10 cellular contexts compared by ENCODE assay signal in the genomic region with DNA sequence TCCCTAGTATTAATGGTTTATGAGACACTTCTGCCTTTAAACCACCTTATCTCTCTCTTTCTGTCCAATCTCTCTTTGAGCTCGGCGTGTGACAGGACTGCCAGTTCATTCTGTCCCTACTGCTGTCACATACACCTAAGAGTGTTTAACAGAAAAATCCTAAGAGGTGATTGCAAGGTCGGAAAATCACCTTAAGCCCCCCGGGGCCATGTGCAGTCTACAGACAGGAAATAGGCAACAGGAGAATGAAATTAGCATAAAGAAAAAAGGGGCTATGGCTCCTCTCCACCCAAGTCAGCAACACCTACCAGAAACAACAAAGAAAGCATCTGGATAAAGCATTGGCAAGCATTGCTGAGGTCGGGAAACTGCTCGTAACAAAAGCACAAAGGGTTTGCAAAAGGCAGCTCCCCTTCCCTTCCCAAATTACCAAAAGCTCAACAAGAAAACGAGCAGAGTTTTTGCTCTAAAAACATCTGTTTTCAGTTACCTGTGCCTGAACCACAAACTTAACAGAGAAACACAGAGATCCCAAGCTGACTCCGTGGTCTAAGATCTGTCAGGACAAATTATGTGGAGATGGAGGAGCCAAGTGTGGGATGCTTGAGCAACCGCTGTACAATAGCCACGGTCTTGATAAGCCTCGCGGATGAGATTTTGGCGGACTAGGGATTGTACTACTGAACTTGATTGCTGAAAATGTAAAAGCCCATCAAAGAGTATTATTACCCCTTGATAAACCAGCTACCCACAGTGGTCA. TPM values are rescaled to one million over a fixed set of nuclear protein-coding genes. Genes with fewer than 3 reads are reported as not detected.
DNase-seq lines count a peak whose midpoint lies in the region; ATAC-seq lines count a peak whose summit lies in the region.
"Had no signal": no experiment of that assay in that cellular context is flagged by ENCODE, and none has a peak within 500 bp of the region (broad histone marks: within the 10 kb centered on the region; RNA-seq: fewer than 3 reads in every experiment).

No MANE protein-coding gene starts in this region.

- no peak for DNase-seq in activated CD8-positive, alpha-beta memory T cell treated with anti-CD3 and anti-CD28 coated beads, Interleukin-2, amount 10 ng/mL, durations not matched to agents 7 days and 5 days
- no peak for DNase-seq in activated CD8-positive, alpha-beta memory T cell treated with anti-CD3 and anti-CD28 coated beads, Interleukin-2, amount 50 U/mL, for 48 hours
- no peak for DNase-seq in central memory CD8-positive, alpha-beta T cell (ENCODE audit: low spot score in 2 of 2)
- DNase-seq in NCI-H2171 (lab: John Stamatoyannopoulos, UW): no peak
- DNase-seq in activated CD4-positive, alpha-beta T cell treated with anti-CD3 and anti-CD28 coated beads, Interleukin-2, amount 50 U/mL, for 1 hour: no peak
- DNase-seq: lower lobe of right lung, MV-4-11 had no signal

- H3K4me3 Mint-ChIP-seq in activated CD8-positive, alpha-beta memory T cell treated with anti-CD3 and anti-CD28 coated beads, Interleukin-2, amount 10 ng/mL, durations not matched to agents 7 days and 5 days: no peak overlapping the region
- H3K4me3 Mint-ChIP-seq in IgD-negative memory B cell: peak overlapping the region; percentile 39 to 93 (median 60)
- H3K4me3 Mint-ChIP-seq in central memory CD8-positive, alpha-beta T cell: peak overlapping the region; percentile 57
- peak overlapping the region; percentile 68 for H3K4me3 Mint-ChIP-seq in stimulated activated naive CD8-positive, alpha-beta T cell treated with anti-CD3 and anti-CD28 coated beads, Interleukin-15, Interleukin-2, amounts not matched to agents 100 ng/mL and 50 ng/mL, for 24 hours

- peaks cover 72% of the 10 kb centered on the region for H3K4me1 Mint-ChIP-seq in activated CD8-positive, alpha-beta memory T cell treated with anti-CD3 and anti-CD28 coated beads, Interleukin-2, amount 10 ng/mL, durations not matched to agents 7 days and 5 days
- peaks cover 61 to 67% (median 63%) of the 10 kb centered on the region in 3 donors for H3K4me1 Mint-ChIP-seq in IgD-negative memory B cell
- H3K4me1 Mint-ChIP-seq in central memory CD8-positive, alpha-beta T cell: peaks cover 83% of the 10 kb centered on the region
- peaks cover 85% of the 10 kb centered on the region for H3K4me1 Mint-ChIP-seq in stimulated activated naive CD8-positive, alpha-beta T cell treated with anti-CD3 and anti-CD28 coated beads, Interleukin-15, Interleukin-2, amounts not matched to agents 100 ng/mL and 50 ng/mL, for 24 hours (ENCODE audit: low read depth)

- CTCF ChIA-PET in activated CD8-positive, alpha-beta memory T cell treated with anti-CD3 and anti-CD28 coated beads, Interleukin-2, amount 10 ng/mL, durations not matched to agents 7 days and 5 days (lab: Charles Lee): no interaction called here

- peaks cover 54% of the 10 kb centered on the region for H3K36me3 Mint-ChIP-seq in activated CD8-positive, alpha-beta memory T cell treated with anti-CD3 and anti-CD28 coated beads, Interleukin-2, amount 10 ng/mL, durations not matched to agents 7 days and 5 days
- H3K36me3 Mint-ChIP-seq in IgD-negative memory B cell: no peaks in the 10 kb centered on the region
- H3K36me3 Mint-ChIP-seq in central memory CD8-positive, alpha-beta T cell (ENCODE audit: insufficient read depth): peaks cover 22% of the 10 kb centered on the region
- peaks cover 33% of the 10 kb centered on the region for H3K36me3 Mint-ChIP-seq in stimulated activated naive CD8-positive, alpha-beta T cell treated with anti-CD3 and anti-CD28 coated beads, Interleukin-15, Interleukin-2, amounts not matched to agents 100 ng/mL and 50 ng/mL, for 24 hours (ENCODE audit: low read depth)

- peak; percentile 32 for ATAC-seq in activated CD8-positive, alpha-beta memory T cell treated with anti-CD3 and anti-CD28 coated beads, Interleukin-2, amount 10 ng/mL, durations not matched to agents 7 days and 5 days
- ATAC-seq in central memory CD8-positive, alpha-beta T cell (replicated peaks; ENCODE audit: extremely low read depth, poor library complexity, severe bottlenecking): peak; percentile 32
- no peak for ATAC-seq in GM21576 (IDR thresholded peaks at IDR 0.05; ENCODE audit: unreplicated experiment)

- H3K9me3 Mint-ChIP-seq in activated CD8-positive, alpha-beta memory T cell treated with anti-CD3 and anti-CD28 coated beads, Interleukin-2, amount 10 ng/mL, durations not matched to agents 7 days and 5 days (ENCODE audit: low read depth): no peaks in the 10 kb centered on the region
- H3K9me3 Mint-ChIP-seq in IgD-negative memory B cell: no peaks in the 10 kb centered on the region
- no peaks in the 10 kb centered on the region for H3K9me3 Mint-ChIP-seq in central memory CD8-positive, alpha-beta T cell
- no peaks in the 10 kb centered on the region for H3K9me3 Mint-ChIP-seq in stimulated activated naive CD8-positive, alpha-beta T cell treated with anti-CD3 and anti-CD28 coated beads, Interleukin-15, Interleukin-2, amounts not matched to agents 100 ng/mL and 50 ng/mL, for 24 hours

- peak overlapping the region; percentile 68 for H3K27ac Mint-ChIP-seq in activated CD8-positive, alpha-beta memory T cell treated with anti-CD3 and anti-CD28 coated beads, Interleukin-2, amount 10 ng/mL, durations not matched to agents 7 days and 5 days
- peak overlapping the region; percentile 34 to 93 (median 92) for H3K27ac Mint-ChIP-seq in IgD-negative memory B cell
- peak overlapping the region; percentile 76 for H3K27ac Mint-ChIP-seq in central memory CD8-positive, alpha-beta T cell (ENCODE audit: low read depth)
- H3K27ac Mint-ChIP-seq in stimulated activated naive CD8-positive, alpha-beta T cell treated with anti-CD3 and anti-CD28 coated beads, Interleukin-15, Interleukin-2, amounts not matched to agents 100 ng/mL and 50 ng/mL, for 24 hours: peak overlapping the region; percentile 89

- H3K27me3 Mint-ChIP-seq in activated CD8-positive, alpha-beta memory T cell treated with anti-CD3 and anti-CD28 coated beads, Interleukin-2, amount 10 ng/mL, durations not matched to agents 7 days and 5 days: no peaks in the 10 kb centered on the region
- H3K27me3 Mint-ChIP-seq in IgD-negative memory B cell: no peaks in the 10 kb centered on the region
- no peaks in the 10 kb centered on the region for H3K27me3 Mint-ChIP-seq in central memory CD8-positive, alpha-beta T cell
- no peaks in the 10 kb centered on the region for H3K27me3 Mint-ChIP-seq in stimulated activated naive CD8-positive, alpha-beta T cell treated with anti-CD3 and anti-CD28 coated beads, Interleukin-15, Interleukin-2, amounts not matched to agents 100 ng/mL and 50 ng/mL, for 24 hours

RNA-seq across cellular contexts. Expression of a gene that starts 30.4 kb away (rescaled TPM):
- 100 to 1,000 TPM; 210 to 249 TPM for total RNA-seq in activated CD8-positive, alpha-beta memory T cell treated with anti-CD3 and anti-CD28 coated beads, Interleukin-2, amount 10 ng/mL, durations not matched to agents 7 days and 5 days
- 91.6 TPM for polyA plus RNA-seq in IgD-negative memory B cell
